8 cellular contexts compared by ENCODE assay signal in the genomic region with DNA sequence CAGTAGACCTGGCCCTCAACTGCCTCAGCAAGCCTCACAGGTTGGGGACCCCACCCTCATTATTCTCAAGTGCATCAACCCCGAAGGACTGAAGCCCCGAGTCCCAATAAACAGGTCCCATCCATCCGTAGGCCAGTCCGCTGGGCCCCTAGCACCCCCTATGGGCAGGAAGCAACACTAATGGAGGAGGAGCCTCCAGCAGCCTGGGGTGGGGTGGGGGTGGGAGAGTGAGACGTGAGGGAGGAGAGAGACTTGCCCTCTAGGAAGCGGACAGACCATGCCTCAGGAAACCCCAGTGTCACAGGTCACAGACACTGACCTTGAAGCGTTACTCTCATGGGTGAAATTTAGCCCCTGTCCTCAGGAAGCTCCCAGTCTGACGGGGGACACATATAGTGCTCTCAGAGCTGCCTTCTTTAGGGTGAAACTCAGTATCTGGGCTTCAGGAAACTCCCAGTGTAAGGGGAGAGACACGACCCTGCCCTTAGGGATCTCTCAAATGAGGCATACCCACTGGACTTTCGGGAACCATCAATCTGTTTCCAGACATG.
DNase-seq lines count a peak whose midpoint lies in the region; ATAC-seq and TF ChIP-seq lines count a peak whose summit lies in the region.

No MANE protein-coding gene starts in this region.

- peaks cover 39% of the 10 kb centered on the region for H3K27me3 Mint-ChIP-seq in stimulated activated memory B cell treated with anti-CD40 and anti-IgM and Interleukin-4, amounts not matched to agents 10 μg/mL and 1 μg/mL and 100 μg/mL, for 72 hours

- POLR2A ChIA-PET in RWPE1 (lab: Yijun Ruan, JAX; ENCODE audit: low non-redundant PET): no interaction called here

- H3K9me3 ChIP-seq in DOHH2 (ENCODE audit: control insufficient read depth, insufficient read depth, low read length) (no peaks in the 10 kb centered on the region), SK-N-MC (ENCODE audit: low read depth, low read length) (no peaks in the 10 kb centered on the region)

- CTCF ChIA-PET in RWPE1 (lab: Yijun Ruan, JAX): interaction anchor here (1.0 to 1.9 kb wide), 2 partner anchors 74 to 78 kb away, joined by 4 to 7 read pairs; no protein-coding TSS in a partner anchor

- H3K9ac ChIP-seq in SK-N-MC (ENCODE audit: insufficient read length): no peak overlapping the region

- peaks cover 28% of the 10 kb centered on the region for H3K27me3 ChIP-seq in DOHH2 (ENCODE audit: control insufficient read depth, low read length)

- no peaks in the 10 kb centered on the region for H3F3A ChIP-seq in DOHH2 (ENCODE audit: control insufficient read depth, insufficient read depth)

- peak overlapping the region; percentile 42 for H3K27ac Mint-ChIP-seq in stimulated activated memory B cell treated with anti-CD40 and anti-IgM and Interleukin-4, amounts not matched to agents 10 μg/mL and 1 μg/mL and 100 μg/mL, for 72 hours

- peaks cover 29% of the 10 kb centered on the region for H3K4me1 Mint-ChIP-seq in stimulated activated memory B cell treated with anti-CD40 and anti-IgM and Interleukin-4, amounts not matched to agents 10 μg/mL and 1 μg/mL and 100 μg/mL, for 72 hours

- H3K27ac ChIP-seq in DOHH2 (ENCODE audit: low read depth, low read length): peak overlapping the region; percentile 72
- H3K27ac ChIP-seq in SK-N-MC: peak overlapping the region; percentile 53
- H3K27ac ChIP-seq in RWPE1: no peak overlapping the region

- H3K79me2 ChIP-seq in DOHH2 (ENCODE audit: control insufficient read depth, low read length): no peaks in the 10 kb centered on the region; the same call in 1 of the 2 replicates

- ATAC-seq in stimulated activated memory B cell treated with anti-CD40 and anti-IgM and Interleukin-4, amounts not matched to agents 10 μg/mL and 1 μg/mL and 100 μg/mL, for 72 hours: no peak
- no peak for ATAC-seq in GM18861 (IDR thresholded peaks at IDR 0.05; ENCODE audit: unreplicated experiment)

- H4K20me1 ChIP-seq in DOHH2 (ENCODE audit: control insufficient read depth, insufficient read depth, low read depth, low read length): no peaks in the 10 kb centered on the region

- no peaks in the 10 kb centered on the region for H3K9me2 ChIP-seq in DOHH2 (replicated peaks; ENCODE audit: control insufficient read depth, low read length)

- no peaks in the 10 kb centered on the region for H3K36me3 Mint-ChIP-seq in stimulated activated memory B cell treated with anti-CD40 and anti-IgM and Interleukin-4, amounts not matched to agents 10 μg/mL and 1 μg/mL and 100 μg/mL, for 72 hours

- TF ChIP-seq CTCF in DOHH2 (IDR thresholded peaks at IDR 0.05; ENCODE audit: low read depth, low read length, poor library complexity, severe bottlenecking): peak; percentile 57
- peak; percentile 18 for TF ChIP-seq CTCF in foreskin fibroblast (IDR thresholded peaks at IDR 0.05; ENCODE audit: low read depth, low read length)
- TF ChIP-seq CTCF in RWPE1 (conservative IDR thresholded peaks at IDR 0.05; ENCODE audit: low read depth): no peak

- H3K4me1 ChIP-seq in DOHH2 (ENCODE audit: control insufficient read depth, low read length): peaks cover 46% of the 10 kb centered on the region

- DNase-seq in H4 (ENCODE audit: low spot score): peak; percentile 64
- DNase-seq in SK-N-MC (ENCODE audit: low read depth, low spot score): no peak
- DNase-seq in foreskin fibroblast: no peak
- DNase-seq in stimulated activated naive CD4-positive, alpha-beta T cell treated with Interleukin-2 at 50 U/mL for 16 hours (lab: John Stamatoyannopoulos, UW): no peak
- no peak for DNase-seq in RWPE1 (ENCODE audit: low spot score)

- H3K9me3 Mint-ChIP-seq in stimulated activated memory B cell treated with anti-CD40 and anti-IgM and Interleukin-4, amounts not matched to agents 10 μg/mL and 1 μg/mL and 100 μg/mL, for 72 hours: no peaks in the 10 kb centered on the region

- no peaks in the 10 kb centered on the region for H3K36me3 ChIP-seq in DOHH2 (ENCODE audit: control insufficient read depth, low read length)
- H3K36me3 ChIP-seq in SK-N-MC (ENCODE audit: insufficient read depth, low read length): no peaks in the 10 kb centered on the region

- peak overlapping the region; percentile 95 for H3K4me2 ChIP-seq in DOHH2 (ENCODE audit: low read length)

- H3K4me3 Mint-ChIP-seq in stimulated activated memory B cell treated with anti-CD40 and anti-IgM and Interleukin-4, amounts not matched to agents 10 μg/mL and 1 μg/mL and 100 μg/mL, for 72 hours: peak overlapping the region; percentile 45

- H3K4me3 ChIP-seq in DOHH2 (ENCODE audit: low read length) (peak overlapping the region; percentile 78), SK-N-MC (peak overlapping the region; percentile 78; the same call in 1 of the 2 replicates), foreskin fibroblast (ENCODE audit: low read depth in 1 of 2, low read length in 2 of 2) (no peak overlapping the region)

Comparison
In these comparisons a context has a peak if more than half of its experiments do, and no peak if none do; other contexts are left out.
1. H3K4me3 ChIP-seq: peak in DOHH2 (single experiment) and SK-N-MC (single experiment); none in foreskin fibroblast (0 of 2).